ENCODE assay signal across 32 cellular contexts in genomic region chr12:25690996-25691864, GRCh38.
DNase-seq lines count a peak whose midpoint lies in the region; ATAC-seq and TF ChIP-seq lines count a peak whose summit lies in the region.
"Had no signal": no experiment of that assay in that cellular context is flagged by ENCODE, and none has a peak within 500 bp of the region (broad histone marks: within the 10 kb centered on the region; RNA-seq: fewer than 3 reads in every experiment).

No MANE protein-coding gene starts in this region.

- H3K9ac ChIP-seq in mesendoderm (ENCODE audit: low read length): no peak overlapping the region
- H3K9ac ChIP-seq: KMS-11 had no signal

- no peak overlapping the region for H3K56ac ChIP-seq in mesendoderm (ENCODE audit: low read length)

- H3K4me1 Mint-ChIP-seq in Caco-2 (ENCODE audit: low read depth, unreplicated experiment) (peaks cover 14% of the 10 kb centered on the region), chondrocyte (ENCODE audit: low read depth) (peaks cover 41% of the 10 kb centered on the region), immature natural killer cell (no peaks in the 10 kb centered on the region)
- H3K4me1 Mint-ChIP-seq: activated CD4-positive, alpha-beta T cell treated with anti-CD3 and anti-CD28 coated beads, Interleukin-2, amount 10 ng/mL, durations not matched to agents 7 days and 5 days; B cell; naive thymus-derived CD8-positive, alpha-beta T cell had no signal

- H3K4me3 ChIP-seq in Caco-2 (ENCODE audit: low read depth, low read length) (no peak overlapping the region), mesendoderm (ENCODE audit: low read length) (no peak overlapping the region), right cardiac atrium (ENCODE audit: low read length) (no peak overlapping the region)
- H3K4me3 ChIP-seq: A549, adrenal gland, colonic mucosa, HAP-1, left ventricle myocardium inferior, ovary, tibial nerve had no signal

- H3K9me3 Mint-ChIP-seq in Caco-2 (ENCODE audit: unreplicated experiment) (peaks cover 11% of the 10 kb centered on the region), chondrocyte (ENCODE audit: low read depth) (peaks cover 4% of the 10 kb centered on the region), immature natural killer cell (peaks cover 0 to 2% (median 0%) of the 10 kb centered on the region in 6 donors)
- H3K9me3 Mint-ChIP-seq: CD8-positive, alpha-beta T cell had no signal

- H4K8ac ChIP-seq in mesendoderm (ENCODE audit: low read depth, low read length): no peak overlapping the region

- no peak overlapping the region for H3K4me2 ChIP-seq in mesendoderm (ENCODE audit: low read length)
- H3K4me2 ChIP-seq: A549, KMS-11 had no signal

- H3K36me3 Mint-ChIP-seq in Caco-2 (ENCODE audit: insufficient read depth, unreplicated experiment) (no peaks in the 10 kb centered on the region), chondrocyte (ENCODE audit: low read depth) (no peaks in the 10 kb centered on the region), immature natural killer cell (no peaks in the 10 kb centered on the region)
- H3K36me3 Mint-ChIP-seq: CD8-positive, alpha-beta T cell; naive thymus-derived CD8-positive, alpha-beta T cell had no signal

- DNase-seq in Caco-2 (no peak), Kasumi-1 (lab: John Stamatoyannopoulos, UW) (peak; percentile 51 to 58), chondrocyte (ENCODE audit: low spot score) (no peak), mesendoderm (peak; percentile 20), right cardiac atrium (no peak), Right ventricle myocardium inferior (ENCODE audit: missing footprints) (no peak), immature natural killer cell (no peak)
- no peak for DNase-seq in stimulated activated CD4-positive, alpha-beta T cell treated with anti-CD3 and anti-CD28 coated beads, Interleukin-12 subunit alpha, Interleukin-12 subunit beta, amount 100 ng/mL, for 4 hours
- DNase-seq: activated CD4-positive, alpha-beta T cell treated with anti-CD3 and anti-CD28 coated beads, Interleukin-2, amount 10 ng/mL, durations not matched to agents 7 days and 5 days; activated naive CD4-positive, alpha-beta T cell treated with Interleukin-2 at 50 U/mL for 16 hours; CD8-positive, alpha-beta T cell; colonic mucosa; effector memory CD4-positive, alpha-beta T cell; erythroblast; foreskin melanocyte; hippocampal formation; left ventricle myocardium inferior; midbrain; naive thymus-derived CD8-positive, alpha-beta T cell; NCI-H1436; NCI-H345; NCI-H774; ovary; retina; stimulated activated CD4-positive, alpha-beta T cell treated with anti-CD3 and anti-CD28 coated beads, Interleukin-2, amount 100 ng/mL, for 24 hours; WERI-Rb-1 had no signal

- H3K27ac ChIP-seq in mesendoderm (ENCODE audit: low read depth, low read length): no peak overlapping the region
- no peak overlapping the region for H3K27ac ChIP-seq in right cardiac atrium (ENCODE audit: low read length)
- H3K27ac ChIP-seq: A549, colonic mucosa, KMS-11, ovary, WERI-Rb-1 had no signal

- H3K4me3 Mint-ChIP-seq in Caco-2 (ENCODE audit: unreplicated experiment): no peak overlapping the region
- no peak overlapping the region for H3K4me3 Mint-ChIP-seq in chondrocyte (ENCODE audit: unreplicated experiment)
- H3K4me3 Mint-ChIP-seq in immature natural killer cell: no peak overlapping the region
- H3K4me3 Mint-ChIP-seq: activated CD4-positive, alpha-beta T cell treated with anti-CD3 and anti-CD28 coated beads, Interleukin-2, amount 10 ng/mL, durations not matched to agents 7 days and 5 days; B cell; CD8-positive, alpha-beta T cell; naive thymus-derived CD8-positive, alpha-beta T cell had no signal

- H2BK120ac ChIP-seq in mesendoderm (ENCODE audit: low read depth, low read length): no peak overlapping the region

- no peak overlapping the region for H3K4ac ChIP-seq in mesendoderm (ENCODE audit: low read depth, low read length)

- H2AK5ac ChIP-seq in mesendoderm (ENCODE audit: low read length): no peak overlapping the region

- H3K27me3 Mint-ChIP-seq in Caco-2 (ENCODE audit: insufficient read depth, unreplicated experiment): no peaks in the 10 kb centered on the region
- H3K27me3 Mint-ChIP-seq in chondrocyte (ENCODE audit: low read depth): no peaks in the 10 kb centered on the region
- peaks cover 0 to 2% (median 2%) of the 10 kb centered on the region in 3 donors for H3K27me3 Mint-ChIP-seq in immature natural killer cell (ENCODE audit: low read depth in 3 of 3)
- H3K27me3 Mint-ChIP-seq: activated CD4-positive, alpha-beta T cell treated with anti-CD3 and anti-CD28 coated beads, Interleukin-2, amount 10 ng/mL, durations not matched to agents 7 days and 5 days; naive thymus-derived CD8-positive, alpha-beta T cell had no signal

- H3K9me3 ChIP-seq in Caco-2 (no peaks in the 10 kb centered on the region; the same call in 1 of the 2 replicates), right cardiac atrium (ENCODE audit: control insufficient read depth, low read length) (no peaks in the 10 kb centered on the region)
- H3K9me3 ChIP-seq: A549, adrenal gland, colonic mucosa, HAP-1, tibial nerve had no signal

- WGBS in mesendoderm (ENCODE audit: extremely low coverage, insufficient coverage, low lambda C conversion rate): no CpG with 5 or more reads among the region's 8 CpGs
- WGBS in right cardiac atrium: 72% methylated on average over 8 of the region's 8 CpGs

- H3K23ac ChIP-seq in mesendoderm (ENCODE audit: low read length): no peak overlapping the region

- no peak overlapping the region for H4K5ac ChIP-seq in mesendoderm (ENCODE audit: low read length)

- CTCF ChIA-PET in Caco-2 (lab: Charles Lee): no interaction called here

- no peaks in the 10 kb centered on the region for H3K79me1 ChIP-seq in mesendoderm (ENCODE audit: low read length)

- H3K79me2 ChIP-seq in mesendoderm (ENCODE audit: control insufficient read depth, insufficient read depth, low read length): no peaks in the 10 kb centered on the region

- POLR2A ChIA-PET in Caco-2 (lab: Charles Lee): no interaction called here

- no peak overlapping the region for H2BK5ac ChIP-seq in mesendoderm (ENCODE audit: low read length)

- no peak for TF ChIP-seq CTCF in Caco-2 (IDR thresholded peaks at IDR 0.05; ENCODE audit: insufficient read depth in 1 of 2, low read depth in 1 of 2, low read length in 1 of 2, severe bottlenecking in 1 of 2, unreplicated experiment in 1 of 2)
- no peak for TF ChIP-seq CTCF in chondrocyte (IDR thresholded peaks at IDR 0.05)

- ATAC-seq in right cardiac atrium (no peak), Right ventricle myocardium inferior (no peak)
- ATAC-seq: A549; CD8-positive, alpha-beta T cell; naive thymus-derived CD8-positive, alpha-beta T cell had no signal

- H3K27ac Mint-ChIP-seq in Caco-2 (ENCODE audit: unreplicated experiment): peak overlapping the region; percentile 4
- peak overlapping the region; percentile 97 for H3K27ac Mint-ChIP-seq in chondrocyte (ENCODE audit: unreplicated experiment)
- no peak overlapping the region for H3K27ac Mint-ChIP-seq in immature natural killer cell
- H3K27ac Mint-ChIP-seq: activated CD4-positive, alpha-beta T cell treated with anti-CD3 and anti-CD28 coated beads, Interleukin-2, amount 10 ng/mL, durations not matched to agents 7 days and 5 days; B cell; CD8-positive, alpha-beta T cell had no signal

- intact Hi-C loops in Caco-2 (cut with micrococcal nuclease; ENCODE audit: unreplicated experiment): no loop called here
- intact Hi-C loops in right cardiac atrium (cut with DNase I): no loop called here
- intact Hi-C loops in Right ventricle myocardium inferior (cut with DNase I): no loop called here

- no peak overlapping the region for H3K18ac ChIP-seq in mesendoderm (ENCODE audit: low read length)

- H3K4me1 ChIP-seq in Caco-2 (peaks cover 15% of the 10 kb centered on the region), mesendoderm (ENCODE audit: control insufficient read depth, low read depth, low read length) (peaks cover 1% of the 10 kb centered on the region), right cardiac atrium (ENCODE audit: control insufficient read depth, insufficient read depth, low read length) (no peaks in the 10 kb centered on the region)
- H3K4me1 ChIP-seq: A549, colonic mucosa, left ventricle myocardium inferior had no signal

- H3K36me3 ChIP-seq in Caco-2 (ENCODE audit: control insufficient read depth, insufficient read depth, low read length) (no peaks in the 10 kb centered on the region), mesendoderm (ENCODE audit: control insufficient read depth, insufficient read depth, low read length) (no peaks in the 10 kb centered on the region)
- H3K36me3 ChIP-seq: adrenal gland, colonic mucosa, HAP-1, left ventricle myocardium inferior, ovary, tibial nerve, WERI-Rb-1 had no signal

- no peaks in the 10 kb centered on the region for H3K27me3 ChIP-seq in Caco-2 (replicated peaks; ENCODE audit: control insufficient read depth, insufficient read depth, low read length)
- H3K27me3 ChIP-seq in mesendoderm (ENCODE audit: insufficient read depth, low read length, poor library complexity): no peaks in the 10 kb centered on the region
- H3K27me3 ChIP-seq in right cardiac atrium (ENCODE audit: control insufficient read depth, insufficient read depth): no peaks in the 10 kb centered on the region
- H3K27me3 ChIP-seq: adrenal gland, colonic mucosa, ovary, tibial nerve had no signal

- H2BK15ac ChIP-seq in mesendoderm (replicated peaks; ENCODE audit: low read depth): no peak overlapping the region

- no TSS peak for BruUV-seq in Caco-2 (replicated peaks; lab: Mats Ljungman, UMichigan)

Comparison
In these comparisons a context has a peak if more than half of its experiments do, and no peak if none do; other contexts are left out.
1. DNase-seq: peak in Kasumi-1 (2 of 2) and mesendoderm (single experiment); none in Caco-2 (0 of 2), chondrocyte (single experiment), right cardiac atrium (0 of 3), Right ventricle myocardium inferior (single experiment), immature natural killer cell (0 of 3) and stimulated activated CD4-positive, alpha-beta T cell treated with anti-CD3 and anti-CD28 coated beads, Interleukin-12 subunit alpha, Interleukin-12 subunit beta, amount 100 ng/mL, for 4 hours (single experiment).
2. H3K27ac Mint-ChIP-seq: peak in Caco-2 (single experiment) and chondrocyte (single experiment); none in immature natural killer cell (0 of 6).